8 cellular contexts compared by ENCODE assay signal in genomic region chr1:6491480-6491962, GRCh38. TPM values are rescaled to one million over a fixed set of nuclear protein-coding genes. Genes with fewer than 3 reads are reported as not detected.
A peak's percentile ranks its signal among the peaks of the same experiment; 100 is the strongest.
DNase-seq lines count a peak whose midpoint lies in the region; ATAC-seq, FAIRE-seq and TF ChIP-seq lines count a peak whose summit lies in the region.

PLEKHG5 (minus strand) TSS chr1:6491667; CDS start chr1:6477571, 14,096 bp downstream.

- ATAC-seq in A549, result peak; percentile 23 to 27; a peak in 4 of 6 replicates
- ATAC-seq in GM21717 (IDR thresholded peaks at IDR 0.05; ENCODE audit: unreplicated experiment), result no peak
- no peak for ATAC-seq in HG02623 (IDR thresholded peaks at IDR 0.05; ENCODE audit: unreplicated experiment)

- in situ Hi-C loops in KBM-7 (cut with MboI; ENCODE audit: low pct_unique_long_range_greater_than_20kb, low sequenced_read_pairs), result no loop called here

- no peak for TF ChIP-seq POLR2A in A549 (IDR thresholded peaks at IDR 0.05; ENCODE audit: low read length)
- TF ChIP-seq POLR2A in spleen (IDR thresholded peaks at IDR 0.05), result no peak

- no peak for TF ChIP-seq RAD21 in A549 (conservative IDR thresholded peaks at IDR 0.05 in 1 of 2, IDR thresholded peaks at IDR 0.05 in 1 of 2)

- H3K4me2 ChIP-seq in A549, result peak within 1 kb of the TSS; percentile 100

- TF ChIP-seq CTCF in A549 (IDR thresholded peaks at IDR 0.05) (no peak), ascending aorta (IDR thresholded peaks at IDR 0.05) (no peak), spleen (IDR thresholded peaks at IDR 0.05 in 8 of 11, conservative IDR thresholded peaks at IDR 0.05 in 3 of 11) (no peak)

- H3K36me3 ChIP-seq in ascending aorta (no peaks in the 10 kb centered on the region), iPS-18a (ENCODE audit: control insufficient read depth, low read depth, low read length) (no peaks in the 10 kb centered on the region), spleen (no peaks in the 10 kb centered on the region)

- H3K4me3 ChIP-seq in A549, result peak within 1 kb of the TSS; percentile 94
- H3K4me3 ChIP-seq in ascending aorta, result peak within 1 kb of the TSS; percentile 76 to 85
- H3K4me3 ChIP-seq in iPS-18a (ENCODE audit: low read length), result peak within 1 kb of the TSS; percentile 88
- peak within 1 kb of the TSS; percentile 46 to 76 (median 56) for H3K4me3 ChIP-seq in spleen

- POLR2A ChIA-PET in A549 (lab: Yijun Ruan, JAX), result interaction anchor here (0.6 kb wide), 1 partner anchor 122 kb away, joined by 3 read pairs; the partner anchor contains the start of gene PHF13

- CTCF ChIA-PET in A549 (lab: Yijun Ruan, JAX), result interaction anchor here (1.1 to 4.6 kb wide), 8 partner anchors 10 to 116 kb away, joined by 3 to 54 read pairs (median 6); partner anchors contain the start of genes NOL9 and TAS1R1

- no peak for FAIRE-seq in A549 (lab: Jason Lieb, UNC)

- H3K27ac ChIP-seq in A549 (peak within 1 kb of the TSS; percentile 99), ascending aorta (peak within 1 kb of the TSS; percentile 5 to 50), iPS-18a (ENCODE audit: low read length) (no peak within 1 kb of the TSS), spleen (peak within 1 kb of the TSS; percentile 46 to 86 (median 81))

- intact Hi-C loops in ascending aorta (cut with DNase I), result loop anchor here (2.0 kb wide), 1 partner anchor 63 kb away; the partner anchor contains the start of genes NOL9 and TAS1R1
- intact Hi-C loops in spleen (cut with DNase I; ENCODE audit: low total_unique reads), result no loop called here

- H3K9ac ChIP-seq in iPS-18a (ENCODE audit: low read length), result peak within 1 kb of the TSS; percentile 62

- 20% methylated on average over 6 of the region's 6 CpGs for WGBS in A549 (ENCODE audit: missing lambda C conversion rate)
- WGBS in spleen, 5 donors, result 63 to 76% (median 68%) methylated on average over 6 of the region's 6 CpGs

- H3K9me3 ChIP-seq in A549, result no peaks in the 10 kb centered on the region
- H3K9me3 ChIP-seq in ascending aorta, result no peaks in the 10 kb centered on the region
- H3K9me3 ChIP-seq in iPS-18a (ENCODE audit: control insufficient read depth, low read depth, low read length), result no peaks in the 10 kb centered on the region
- no peaks in the 10 kb centered on the region for H3K9me3 ChIP-seq in spleen

- peaks cover 28% of the 10 kb centered on the region for H3K4me1 ChIP-seq in A549
- H3K4me1 ChIP-seq in ascending aorta, result peaks cover 8 to 19% of the 10 kb centered on the region in 2 donors
- peaks cover 23% of the 10 kb centered on the region for H3K4me1 ChIP-seq in iPS-18a (ENCODE audit: control insufficient read depth, low read depth, low read length)
- peaks cover 17 to 100% (median 62%) of the 10 kb centered on the region in 6 donors for H3K4me1 ChIP-seq in spleen

- no peaks in the 10 kb centered on the region for H3K27me3 ChIP-seq in ascending aorta
- H3K27me3 ChIP-seq in iPS-18a (ENCODE audit: control insufficient read depth, insufficient read depth, low read length), result peaks cover 10% of the 10 kb centered on the region
- H3K27me3 ChIP-seq in spleen (replicated peaks in 1 of 7), result peaks cover 0 to 43% (median 2%) of the 10 kb centered on the region in 7 donors

- DNase-seq in A549 (ENCODE audit: low read depth in 1 of 2, low spot score in 1 of 2) (peak in 1 of 2 experiments; percentile 51), HS-5 (ENCODE audit: low read depth) (peak; percentile 86), ascending aorta (ENCODE audit: low spot score in 2 of 2) (no peak), spleen (no peak), KBM-7 (no peak)

- no peak for TF ChIP-seq EP300 in A549 (IDR thresholded peaks at IDR 0.05)

TF ChIP-seq in A549, 52 proteins besides CTCF, POLR2A, EP300 and RAD21:
- TF ChIP-seq FOSL2 (IDR thresholded peaks at IDR 0.05) (no peak), FOSL2 (CRISPR knock-in tag; IDR thresholded peaks at IDR 0.05) (0 out of 2 replicates have a peak, but pooled peaks have one; percentile 27), ZSCAN20 (CRISPR knock-in tag; IDR thresholded peaks at IDR 0.05) (no peak), MAX (IDR thresholded peaks at IDR 0.05) (0 out of 2 replicates have a peak, but pooled peaks have one; percentile 24)

RNA-seq across cellular contexts. Expression of gene PLEKHG5, which starts in this region (rescaled TPM):
- polyA plus RNA-seq in A549 (2011; rRNA removed) (0.75 and 0.84 TPM in 2 replicates), A549 (2017; fragmentation: RNase III; extraction: RNeasy Plus Mini Kit Qiagen cat#74134 plus additional on column Dnase treatment) (2.4 to 3.4 TPM (median 3.1 TPM) in 3 replicates), spleen (10 to 100 TPM in 2 of 3 donors, 1 to 10 TPM in 1; 6.4 to 66.9 (median 29.7) TPM)
- polyA plus RNA-seq in A549 (2012; cell fraction: cytosol; rRNA removed), result 1.1 and 1.6 TPM in 2 replicates
- 7.2 and 9.2 TPM in 2 replicates for polyA plus RNA-seq in A549 (2012; cell fraction: nucleus; rRNA removed)
- 0.62 and 0.83 TPM in 2 replicates for polyA minus RNA-seq in A549 (2011; rRNA and poly(A)+ RNA removed)
- total RNA-seq in ascending aorta (11.4 TPM), spleen (100 to 1,000 TPM in 1 of 7 donors, 10 to 100 TPM in 6; 34.7 to 120 (median 60.1) TPM)

Comparison
In these comparisons a context has a peak if more than half of its experiments do, and no peak if none do; other contexts are left out.
1. ATAC-seq: peak in A549 (2 of 2); none in GM21717 (single experiment) and HG02623 (single experiment).
2. Peak in every context shown above with its lines, with median percentiles within 50 percentile points of each other: H3K4me3 ChIP-seq.